ENCODE assay signal across 19 cellular contexts in genomic region chr3:132174500-132174899, GRCh38.
"Had no signal": no experiment of that assay in that cellular context is flagged by ENCODE, and none has a peak within 500 bp of the region (broad histone marks: within the 10 kb centered on the region; RNA-seq: fewer than 3 reads in every experiment).

No MANE protein-coding gene starts in this region.

- H3K4me1 ChIP-seq: gastroesophageal sphincter, heart left ventricle, tibial nerve had no signal

- H3K4me3 ChIP-seq: coronary artery, gastroesophageal sphincter, heart left ventricle, tibial nerve had no signal

- H3K27me3 ChIP-seq: gastroesophageal sphincter, tibial nerve had no signal

- H3K36me3 ChIP-seq: gastroesophageal sphincter, heart left ventricle, tibial nerve had no signal

- H3K27ac ChIP-seq: coronary artery, gastroesophageal sphincter, heart left ventricle, tibial nerve had no signal

- H3K9me3 ChIP-seq: gastroesophageal sphincter, heart left ventricle, tibial nerve had no signal

- DNase-seq: activated CD4-positive, alpha-beta T cell treated with anti-CD3 and anti-CD28 coated beads, Interleukin-2, amount 10 ng/mL, durations not matched to agents 24 days and 14 days; activated CD8-positive, alpha-beta T cell treated with anti-CD3 and anti-CD28 coated beads for 36 hours; activated naive CD4-positive, alpha-beta T cell; activated naive CD8-positive, alpha-beta T cell treated with anti-CD3 and anti-CD28 coated beads for 36 hours; activated T-cell treated with anti-CD3 and anti-CD28 coated beads, Interleukin-2, amount 50 U/mL, for 1 hour; amygdala; central memory CD4-positive, alpha-beta T cell; heart left ventricle; left ventricle myocardium superior; retina; stimulated activated CD4-positive, alpha-beta T cell treated with anti-CD3 and anti-CD28 coated beads, Interleukin-12 subunit alpha, Interleukin-12 subunit beta, amount 100 ng/mL, for 4 hours; stimulated activated CD4-positive, alpha-beta T cell treated with anti-CD3 and anti-CD28 coated beads, Interleukin-1b, Interleukin-23, amount 100 ng/mL, for 48 hours; stimulated activated CD8-positive, alpha-beta memory T cell treated with anti-CD3 and anti-CD28 coated beads, Interleukin-4, amount 100 ng/mL, for 48 hours; stimulated activated naive CD4-positive, alpha-beta T cell treated with Interleukin-2 at 50 U/mL for 16 hours; T-helper 1 cell; T1000 had no signal
